ENCODE assay signal across 1 cellular context in genomic region chr6:156780117-156780641, GRCh38.
TF ChIP-seq lines count a peak whose summit lies in the region.

No MANE protein-coding gene starts in this region.

TF ChIP-seq in HepG2, 621 proteins besides CTCF, POLR2A, EP300 and RAD21 (continued from another document and continues in another):
- TF ChIP-seq KLF6 (CRISPR knock-in tag; IDR thresholded peaks at IDR 0.05) (no peak), MXD4 (CRISPR knock-in tag; IDR thresholded peaks at IDR 0.05) (peak; percentile 70; the same call in 1 of the 2 replicates), KLF16 (CRISPR knock-in tag; IDR thresholded peaks at IDR 0.05) (peak in 1 of 2 experiments; percentile 34; a peak in 1 of 4 replicates), PLSCR1 (CRISPR knock-in tag; IDR thresholded peaks at IDR 0.05; ENCODE audit: borderline replicate concordance) (no peak; the same call in 1 of the 2 replicates), ZNF577 (CRISPR knock-in tag; IDR thresholded peaks at IDR 0.05; ENCODE audit: borderline replicate concordance, low read depth) (no peak), HDAC1 (CRISPR knock-in tag; IDR thresholded peaks at IDR 0.05) (peak; percentile 90), PAXIP1 (CRISPR knock-in tag; conservative IDR thresholded peaks at IDR 0.05) (no peak), GATA4 (IDR thresholded peaks at IDR 0.05; ENCODE audit: borderline replicate concordance, low read depth) (no peak), ZSCAN9 (CRISPR knock-in tag; IDR thresholded peaks at IDR 0.05; ENCODE audit: borderline replicate concordance) (0 out of 2 replicates have a peak, but pooled peaks have one; percentile 5), SETDB1 (CRISPR knock-in tag; IDR thresholded peaks at IDR 0.05; ENCODE audit: borderline replicate concordance) (no peak), ZNF569 (CRISPR knock-in tag; IDR thresholded peaks at IDR 0.05; ENCODE audit: borderline replicate concordance) (no peak), ATF1 (CRISPR knock-in tag; IDR thresholded peaks at IDR 0.05) (0 out of 2 replicates have a peak, but pooled peaks have one; percentile 42), CC2D1A (CRISPR knock-in tag; IDR thresholded peaks at IDR 0.05) (no peak), HMGXB4 (CRISPR knock-in tag; IDR thresholded peaks at IDR 0.05; ENCODE audit: borderline replicate concordance in 1 of 2, low read depth in 1 of 2) (0 out of 4 replicates have a peak, but pooled peaks of 1 of the 2 experiments have one; percentile 25), AFF4 (CRISPR knock-in tag; IDR thresholded peaks at IDR 0.05) (no peak; the same call in 1 of the 2 replicates), ZNF616 (CRISPR knock-in tag; IDR thresholded peaks at IDR 0.05; ENCODE audit: low read depth) (no peak), LBX2 (CRISPR knock-in tag; IDR thresholded peaks at IDR 0.05; ENCODE audit: borderline replicate concordance) (no peak), MAFF (IDR thresholded peaks at IDR 0.05; ENCODE audit: low read depth, low read length) (peak; percentile 39; the same call in 1 of the 2 replicates), ATF7 (IDR thresholded peaks at IDR 0.05) (no peak), ATF7 (CRISPR knock-in tag; IDR thresholded peaks at IDR 0.05) (no peak)
- TF ChIP-seq, protein P1, sequence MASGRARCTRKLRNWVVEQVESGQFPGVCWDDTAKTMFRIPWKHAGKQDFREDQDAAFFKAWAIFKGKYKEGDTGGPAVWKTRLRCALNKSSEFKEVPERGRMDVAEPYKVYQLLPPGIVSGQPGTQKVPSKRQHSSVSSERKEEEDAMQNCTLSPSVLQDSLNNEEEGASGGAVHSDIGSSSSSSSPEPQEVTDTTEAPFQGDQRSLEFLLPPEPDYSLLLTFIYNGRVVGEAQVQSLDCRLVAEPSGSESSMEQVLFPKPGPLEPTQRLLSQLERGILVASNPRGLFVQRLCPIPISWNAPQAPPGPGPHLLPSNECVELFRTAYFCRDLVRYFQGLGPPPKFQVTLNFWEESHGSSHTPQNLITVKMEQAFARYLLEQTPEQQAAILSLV (CRISPR knock-in tag; IDR thresholded peaks at IDR 0.05; ENCODE audit: borderline replicate concordance) = no peak
- TF ChIP-seq, protein P2, sequence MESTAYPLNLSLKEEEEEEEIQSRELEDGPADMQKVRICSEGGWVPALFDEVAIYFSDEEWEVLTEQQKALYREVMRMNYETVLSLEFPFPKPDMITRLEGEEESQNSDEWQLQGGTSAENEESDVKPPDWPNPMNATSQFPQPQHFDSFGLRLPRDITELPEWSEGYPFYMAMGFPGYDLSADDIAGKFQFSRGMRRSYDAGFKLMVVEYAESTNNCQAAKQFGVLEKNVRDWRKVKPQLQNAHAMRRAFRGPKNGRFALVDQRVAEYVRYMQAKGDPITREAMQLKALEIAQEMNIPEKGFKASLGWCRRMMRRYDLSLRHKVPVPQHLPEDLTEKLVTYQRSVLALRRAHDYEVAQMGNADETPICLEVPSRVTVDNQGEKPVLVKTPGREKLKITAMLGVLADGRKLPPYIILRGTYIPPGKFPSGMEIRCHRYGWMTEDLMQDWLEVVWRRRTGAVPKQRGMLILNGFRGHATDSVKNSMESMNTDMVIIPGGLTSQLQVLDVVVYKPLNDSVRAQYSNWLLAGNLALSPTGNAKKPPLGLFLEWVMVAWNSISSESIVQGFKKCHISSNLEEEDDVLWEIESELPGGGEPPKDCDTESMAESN (CRISPR knock-in tag; conservative IDR thresholded peaks at IDR 0.05) = no peak
- TF ChIP-seq, protein P3, sequence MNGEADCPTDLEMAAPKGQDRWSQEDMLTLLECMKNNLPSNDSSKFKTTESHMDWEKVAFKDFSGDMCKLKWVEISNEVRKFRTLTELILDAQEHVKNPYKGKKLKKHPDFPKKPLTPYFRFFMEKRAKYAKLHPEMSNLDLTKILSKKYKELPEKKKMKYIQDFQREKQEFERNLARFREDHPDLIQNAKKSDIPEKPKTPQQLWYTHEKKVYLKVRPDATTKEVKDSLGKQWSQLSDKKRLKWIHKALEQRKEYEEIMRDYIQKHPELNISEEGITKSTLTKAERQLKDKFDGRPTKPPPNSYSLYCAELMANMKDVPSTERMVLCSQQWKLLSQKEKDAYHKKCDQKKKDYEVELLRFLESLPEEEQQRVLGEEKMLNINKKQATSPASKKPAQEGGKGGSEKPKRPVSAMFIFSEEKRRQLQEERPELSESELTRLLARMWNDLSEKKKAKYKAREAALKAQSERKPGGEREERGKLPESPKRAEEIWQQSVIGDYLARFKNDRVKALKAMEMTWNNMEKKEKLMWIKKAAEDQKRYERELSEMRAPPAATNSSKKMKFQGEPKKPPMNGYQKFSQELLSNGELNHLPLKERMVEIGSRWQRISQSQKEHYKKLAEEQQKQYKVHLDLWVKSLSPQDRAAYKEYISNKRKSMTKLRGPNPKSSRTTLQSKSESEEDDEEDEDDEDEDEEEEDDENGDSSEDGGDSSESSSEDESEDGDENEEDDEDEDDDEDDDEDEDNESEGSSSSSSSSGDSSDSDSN (CRISPR knock-in tag; IDR thresholded peaks at IDR 0.05) = 0 out of 2 replicates have a peak, but pooled peaks have one; percentile 8
- TF ChIP-seq, protein P4, sequence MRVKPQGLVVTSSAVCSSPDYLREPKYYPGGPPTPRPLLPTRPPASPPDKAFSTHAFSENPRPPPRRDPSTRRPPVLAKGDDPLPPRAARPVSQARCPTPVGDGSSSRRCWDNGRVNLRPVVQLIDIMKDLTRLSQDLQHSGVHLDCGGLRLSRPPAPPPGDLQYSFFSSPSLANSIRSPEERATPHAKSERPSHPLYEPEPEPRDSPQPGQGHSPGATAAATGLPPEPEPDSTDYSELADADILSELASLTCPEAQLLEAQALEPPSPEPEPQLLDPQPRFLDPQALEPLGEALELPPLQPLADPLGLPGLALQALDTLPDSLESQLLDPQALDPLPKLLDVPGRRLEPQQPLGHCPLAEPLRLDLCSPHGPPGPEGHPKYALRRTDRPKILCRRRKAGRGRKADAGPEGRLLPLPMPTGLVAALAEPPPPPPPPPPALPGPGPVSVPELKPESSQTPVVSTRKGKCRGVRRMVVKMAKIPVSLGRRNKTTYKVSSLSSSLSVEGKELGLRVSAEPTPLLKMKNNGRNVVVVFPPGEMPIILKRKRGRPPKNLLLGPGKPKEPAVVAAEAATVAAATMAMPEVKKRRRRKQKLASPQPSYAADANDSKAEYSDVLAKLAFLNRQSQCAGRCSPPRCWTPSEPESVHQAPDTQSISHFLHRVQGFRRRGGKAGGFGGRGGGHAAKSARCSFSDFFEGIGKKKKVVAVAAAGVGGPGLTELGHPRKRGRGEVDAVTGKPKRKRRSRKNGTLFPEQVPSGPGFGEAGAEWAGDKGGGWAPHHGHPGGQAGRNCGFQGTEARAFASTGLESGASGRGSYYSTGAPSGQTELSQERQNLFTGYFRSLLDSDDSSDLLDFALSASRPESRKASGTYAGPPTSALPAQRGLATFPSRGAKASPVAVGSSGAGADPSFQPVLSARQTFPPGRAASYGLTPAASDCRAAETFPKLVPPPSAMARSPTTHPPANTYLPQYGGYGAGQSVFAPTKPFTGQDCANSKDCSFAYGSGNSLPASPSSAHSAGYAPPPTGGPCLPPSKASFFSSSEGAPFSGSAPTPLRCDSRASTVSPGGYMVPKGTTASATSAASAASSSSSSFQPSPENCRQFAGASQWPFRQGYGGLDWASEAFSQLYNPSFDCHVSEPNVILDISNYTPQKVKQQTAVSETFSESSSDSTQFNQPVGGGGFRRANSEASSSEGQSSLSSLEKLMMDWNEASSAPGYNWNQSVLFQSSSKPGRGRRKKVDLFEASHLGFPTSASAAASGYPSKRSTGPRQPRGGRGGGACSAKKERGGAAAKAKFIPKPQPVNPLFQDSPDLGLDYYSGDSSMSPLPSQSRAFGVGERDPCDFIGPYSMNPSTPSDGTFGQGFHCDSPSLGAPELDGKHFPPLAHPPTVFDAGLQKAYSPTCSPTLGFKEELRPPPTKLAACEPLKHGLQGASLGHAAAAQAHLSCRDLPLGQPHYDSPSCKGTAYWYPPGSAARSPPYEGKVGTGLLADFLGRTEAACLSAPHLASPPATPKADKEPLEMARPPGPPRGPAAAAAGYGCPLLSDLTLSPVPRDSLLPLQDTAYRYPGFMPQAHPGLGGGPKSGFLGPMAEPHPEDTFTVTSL (CRISPR knock-in tag; IDR thresholded peaks at IDR 0.05; ENCODE audit: borderline replicate concordance) = no peak
- TF ChIP-seq, protein P5, sequence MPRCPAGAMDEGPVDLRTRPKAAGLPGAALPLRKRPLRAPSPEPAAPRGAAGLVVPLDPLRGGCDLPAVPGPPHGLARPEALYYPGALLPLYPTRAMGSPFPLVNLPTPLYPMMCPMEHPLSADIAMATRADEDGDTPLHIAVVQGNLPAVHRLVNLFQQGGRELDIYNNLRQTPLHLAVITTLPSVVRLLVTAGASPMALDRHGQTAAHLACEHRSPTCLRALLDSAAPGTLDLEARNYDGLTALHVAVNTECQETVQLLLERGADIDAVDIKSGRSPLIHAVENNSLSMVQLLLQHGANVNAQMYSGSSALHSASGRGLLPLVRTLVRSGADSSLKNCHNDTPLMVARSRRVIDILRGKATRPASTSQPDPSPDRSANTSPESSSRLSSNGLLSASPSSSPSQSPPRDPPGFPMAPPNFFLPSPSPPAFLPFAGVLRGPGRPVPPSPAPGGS (CRISPR knock-in tag; IDR thresholded peaks at IDR 0.05) = no peak
